ENCODE assay signal across 1 cellular context in the genomic region with DNA sequence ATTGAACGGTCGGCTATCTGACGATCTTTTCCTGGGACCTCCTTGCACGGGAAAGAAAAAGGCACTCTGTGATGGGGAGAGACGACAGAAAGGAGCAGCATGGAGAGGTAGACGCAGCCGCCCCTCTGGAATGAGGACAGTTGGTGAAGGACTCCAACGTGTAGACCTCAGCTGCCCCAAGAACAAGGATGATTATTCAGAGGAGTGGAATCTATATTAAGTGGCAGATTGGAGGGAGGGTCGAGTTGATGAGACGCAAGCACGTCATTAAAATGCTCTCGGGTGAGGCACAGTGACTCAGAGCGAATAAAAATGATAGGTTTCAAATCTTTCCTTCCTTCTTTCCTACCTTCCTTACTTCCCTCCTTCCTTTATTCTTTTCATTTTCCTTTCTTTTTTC.
TF ChIP-seq lines count a peak whose summit lies in the region.

No MANE protein-coding gene starts in this region.

TF ChIP-seq in IMR-90, 13 proteins besides CTCF, POLR2A, EP300 and RAD21:
- TF ChIP-seq MAZ (IDR thresholded peaks at IDR 0.05; ENCODE audit: borderline replicate concordance, low read depth, low read length) (no peak), MAFK (IDR thresholded peaks at IDR 0.05; ENCODE audit: low read depth, low read length) (no peak), CEBPB (IDR thresholded peaks at IDR 0.05; ENCODE audit: low read depth, low read length) (no peak), RFX5 (IDR thresholded peaks at IDR 0.05; ENCODE audit: low read depth, low read length) (no peak), RCOR1 (IDR thresholded peaks at IDR 0.05; ENCODE audit: insufficient replicate concordance, low read length) (no peak), MXI1 (IDR thresholded peaks at IDR 0.05; ENCODE audit: borderline replicate concordance, low read depth, low read length) (no peak), SMC3 (IDR thresholded peaks at IDR 0.05; ENCODE audit: low read depth, low read length) (no peak), FOS (IDR thresholded peaks at IDR 0.05; ENCODE audit: low read depth, low read length) (no peak), NFE2L2 (IDR thresholded peaks at IDR 0.05; ENCODE audit: low read depth, low read length) (no peak), BHLHE40 (IDR thresholded peaks at IDR 0.05; ENCODE audit: low read depth, low read length) (no peak), CHD1 (IDR thresholded peaks at IDR 0.05; ENCODE audit: low read depth, low read length) (no peak)
- TF ChIP-seq, protein P1, sequence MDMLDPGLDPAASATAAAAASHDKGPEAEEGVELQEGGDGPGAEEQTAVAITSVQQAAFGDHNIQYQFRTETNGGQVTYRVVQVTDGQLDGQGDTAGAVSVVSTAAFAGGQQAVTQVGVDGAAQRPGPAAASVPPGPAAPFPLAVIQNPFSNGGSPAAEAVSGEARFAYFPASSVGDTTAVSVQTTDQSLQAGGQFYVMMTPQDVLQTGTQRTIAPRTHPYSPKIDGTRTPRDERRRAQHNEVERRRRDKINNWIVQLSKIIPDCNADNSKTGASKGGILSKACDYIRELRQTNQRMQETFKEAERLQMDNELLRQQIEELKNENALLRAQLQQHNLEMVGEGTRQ (IDR thresholded peaks at IDR 0.05; ENCODE audit: low read depth, low read length), result no peak
- TF ChIP-seq, protein P2, sequence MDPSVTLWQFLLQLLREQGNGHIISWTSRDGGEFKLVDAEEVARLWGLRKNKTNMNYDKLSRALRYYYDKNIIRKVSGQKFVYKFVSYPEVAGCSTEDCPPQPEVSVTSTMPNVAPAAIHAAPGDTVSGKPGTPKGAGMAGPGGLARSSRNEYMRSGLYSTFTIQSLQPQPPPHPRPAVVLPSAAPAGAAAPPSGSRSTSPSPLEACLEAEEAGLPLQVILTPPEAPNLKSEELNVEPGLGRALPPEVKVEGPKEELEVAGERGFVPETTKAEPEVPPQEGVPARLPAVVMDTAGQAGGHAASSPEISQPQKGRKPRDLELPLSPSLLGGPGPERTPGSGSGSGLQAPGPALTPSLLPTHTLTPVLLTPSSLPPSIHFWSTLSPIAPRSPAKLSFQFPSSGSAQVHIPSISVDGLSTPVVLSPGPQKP (IDR thresholded peaks at IDR 0.05; ENCODE audit: borderline replicate concordance, low read depth, low read length), result no peak
